1 cellular context compared by ENCODE assay signal in genomic region chrX:120486786-120487185, GRCh38.
TF ChIP-seq lines count a peak whose summit lies in the region.

No MANE protein-coding gene starts in this region.

TF ChIP-seq in HepG2, 621 proteins besides CTCF, POLR2A, EP300 and RAD21 (continued from another document):
- TF ChIP-seq ZBTB39 (CRISPR knock-in tag; IDR thresholded peaks at IDR 0.05) (no peak), RXRB (CRISPR knock-in tag; IDR thresholded peaks at IDR 0.05; ENCODE audit: borderline replicate concordance) (peak; percentile 46; the same call in 1 of the 2 replicates), ZNF441 (CRISPR knock-in tag; IDR thresholded peaks at IDR 0.05; ENCODE audit: borderline replicate concordance) (no peak), REXO4 (CRISPR knock-in tag; IDR thresholded peaks at IDR 0.05; ENCODE audit: borderline replicate concordance) (no peak), SSRP1 (CRISPR knock-in tag; IDR thresholded peaks at IDR 0.05) (no peak), IRF1 (CRISPR knock-in tag; IDR thresholded peaks at IDR 0.05; ENCODE audit: low read depth) (no peak), REPIN1 (CRISPR knock-in tag; IDR thresholded peaks at IDR 0.05; ENCODE audit: borderline replicate concordance, low read depth) (no peak), MYC (CRISPR knock-in tag; IDR thresholded peaks at IDR 0.05; ENCODE audit: borderline replicate concordance) (no peak), XRCC5 (optimal IDR thresholded peaks at IDR 0.05; ENCODE audit: low read length) (no peak), ZNF562 (CRISPR knock-in tag; IDR thresholded peaks at IDR 0.05; ENCODE audit: borderline replicate concordance) (no peak), GABPA (IDR thresholded peaks at IDR 0.05; ENCODE audit: low read depth, low read length) (no peak), GABPA (CRISPR knock-in tag; IDR thresholded peaks at IDR 0.05; ENCODE audit: low read depth) (no peak), ZBTB42 (CRISPR knock-in tag; IDR thresholded peaks at IDR 0.05) (no peak), CREB1 (IDR thresholded peaks at IDR 0.05) (no peak), CREB1 (CRISPR knock-in tag; IDR thresholded peaks at IDR 0.05) (no peak), ZNF747 (CRISPR knock-in tag; IDR thresholded peaks at IDR 0.05; ENCODE audit: borderline replicate concordance) (no peak), LCORL (IDR thresholded peaks at IDR 0.05) (no peak), LCORL (CRISPR knock-in tag; IDR thresholded peaks at IDR 0.05) (no peak), ZIK1 (CRISPR knock-in tag; IDR thresholded peaks at IDR 0.05; ENCODE audit: borderline replicate concordance, low read depth) (no peak), ZBTB34 (CRISPR knock-in tag; IDR thresholded peaks at IDR 0.05) (peak; percentile 99), ZNF563 (CRISPR knock-in tag; IDR thresholded peaks at IDR 0.05) (no peak), KLF13 (CRISPR knock-in tag; IDR thresholded peaks at IDR 0.05) (no peak), YEATS4 (CRISPR knock-in tag; IDR thresholded peaks at IDR 0.05; ENCODE audit: borderline replicate concordance) (no peak), ZNF550 (CRISPR knock-in tag; IDR thresholded peaks at IDR 0.05; ENCODE audit: borderline replicate concordance) (no peak), ZNF788 (CRISPR knock-in tag; IDR thresholded peaks at IDR 0.05; ENCODE audit: borderline replicate concordance) (no peak), TMF1 (CRISPR knock-in tag; IDR thresholded peaks at IDR 0.05; ENCODE audit: low read depth) (no peak), KMT2A (CRISPR knock-in tag; IDR thresholded peaks at IDR 0.05) (no peak), ZNF30 (CRISPR knock-in tag; IDR thresholded peaks at IDR 0.05) (no peak), HDAC1 (CRISPR knock-in tag; IDR thresholded peaks at IDR 0.05) (no peak), ZNF3 (CRISPR knock-in tag; IDR thresholded peaks at IDR 0.05) (no peak), GABPB1 (CRISPR knock-in tag; IDR thresholded peaks at IDR 0.05) (peak; percentile 15; the same call in 1 of the 2 replicates), MTF2 (CRISPR knock-in tag; IDR thresholded peaks at IDR 0.05; ENCODE audit: borderline replicate concordance) (no peak), ZNF207 (IDR thresholded peaks at IDR 0.05; ENCODE audit: borderline replicate concordance) (no peak)
